Comparison of ENCODE assay signal across 16 cellular contexts in genomic region chr20:63571087-63571478, GRCh38. TPM values are rescaled to one million over a fixed set of nuclear protein-coding genes. Genes with fewer than 3 reads are reported as not detected.
DNase-seq lines count a peak whose midpoint lies in the region; ATAC-seq, FAIRE-seq and TF ChIP-seq lines count a peak whose summit lies in the region.
"Not testable (repeated sequence)": the region's sequence is repeated elsewhere in the genome, so short reads cannot be mapped to it uniquely, and the experiment has no call there.
"Had no signal": no experiment of that assay in that cellular context is flagged by ENCODE, and none has a peak within 500 bp of the region (broad histone marks: within the 10 kb centered on the region; RNA-seq: fewer than 3 reads in every experiment).

No MANE protein-coding gene starts in this region.

- TF ChIP-seq CTCF in K562 (IDR thresholded peaks at IDR 0.05 in 2 of 3, conservative IDR thresholded peaks at IDR 0.05 in 1 of 3; ENCODE audit: insufficient read depth in 2 of 3, low read depth in 1 of 3, low read length in 3 of 3) = not testable (repeated sequence)

- H4K20me1 ChIP-seq in BLaER1 = peaks cover 75% of the 10 kb centered on the region
- H4K20me1 ChIP-seq in K562 (replicated peaks; ENCODE audit: control insufficient read depth, insufficient read depth, low read length) = not testable (repeated sequence)

- not testable (repeated sequence) for TF ChIP-seq EP300 in K562 (IDR thresholded peaks at IDR 0.05; ENCODE audit: low read length)

- not testable (repeated sequence) for TF ChIP-seq RAD21 in K562 (CRISPR knock-in tag; conservative IDR thresholded peaks at IDR 0.05 in 1 of 2, IDR thresholded peaks at IDR 0.05 in 1 of 2)

- intact Hi-C loops in K562 (cut with micrococcal nuclease) = not testable (repeated sequence)

- H3K4me3 ChIP-seq in BLaER1, K562: not testable (repeated sequence)

- TF ChIP-seq POLR2A in K562 (conservative IDR thresholded peaks at IDR 0.05) = not testable (repeated sequence)

- WGBS in K562 (ENCODE audit: insufficient coverage, low coverage, missing lambda C conversion rate) = 43% methylated on average over 4 of the region's 11 CpGs

- not testable (repeated sequence) for H3K36me3 ChIP-seq in BLaER1; K562 (ENCODE audit: control insufficient read depth, insufficient read depth, low read length)

- not testable (repeated sequence) for H3K27ac ChIP-seq in BLaER1; K562 (ENCODE audit: extremely low read depth, low read depth, low read length)

- peaks cover 72% of the 10 kb centered on the region for H3K27me3 ChIP-seq in BLaER1
- not testable (repeated sequence) for H3K27me3 ChIP-seq in K562 (ENCODE audit: control insufficient read depth in 2 of 2, insufficient read depth in 2 of 2, low read length in 2 of 2)

- not testable (repeated sequence) for BruUV-seq in K562 (replicated peaks; lab: Mats Ljungman, UMichigan)

- ATAC-seq in K562 = not testable (repeated sequence)

- H3K9me3 ChIP-seq in BLaER1; K562 (replicated peaks; ENCODE audit: control insufficient read depth, insufficient read depth, low read depth, low read length): not testable (repeated sequence)

- not testable (repeated sequence) for FAIRE-seq in K562 (lab: Jason Lieb, UNC)

- DNase-seq in K562 (ENCODE audit: extremely low read depth in 1 of 4, low spot score in 3 of 4) = not testable (repeated sequence)

- not testable (repeated sequence) for H2AFZ ChIP-seq in K562 (ENCODE audit: low read depth, low read length)

- not testable (repeated sequence) for H3K79me2 ChIP-seq in K562 (ENCODE audit: control insufficient read depth, insufficient read depth, low read length)

- CTCF ChIA-PET in K562 (lab: Yijun Ruan, JAX; ENCODE audit: low intra/inter-chr PET ratio) = not testable (repeated sequence)

- POLR2A ChIA-PET in K562 (lab: Yijun Ruan, JAX) = interaction anchor here (0.9 to 1.7 kb wide), 3 partner anchors 9 to 18 kb away, joined by 3 read pairs; no protein-coding TSS in a partner anchor

- in situ Hi-C loops in K562 (cut with MboI) = not testable (repeated sequence)

- not testable (repeated sequence) for H3K9me1 ChIP-seq in K562 (ENCODE audit: control insufficient read depth, insufficient read depth, low read length)

- peak overlapping the region; percentile 96; the same call in 1 of the 2 replicates for H3K4me2 ChIP-seq in BLaER1
- not testable (repeated sequence) for H3K4me2 ChIP-seq in K562 (ENCODE audit: insufficient read depth, low read length)

- H3K4me1 ChIP-seq in BLaER1 (peaks cover 65% of the 10 kb centered on the region), K562 (replicated peaks in 1 of 2; ENCODE audit: control insufficient read depth in 2 of 2, insufficient read depth in 2 of 2, low read length in 2 of 2) (peaks cover 4 to 83% of the 10 kb centered on the region in 2 experiments; a peak in 4 of 5 replicates)

- not testable (repeated sequence) for H3K9ac ChIP-seq in BLaER1
- H3K9ac ChIP-seq in K562 (ENCODE audit: insufficient read depth in 1 of 2, low read depth in 2 of 2, low read length in 2 of 2) = peak overlapping the region in 1 of 2 experiments; percentile 58; a peak in 2 of 4 replicates

RNA-seq across cellular contexts. Expression of gene HELZ2, which starts 3.0 kb away (rescaled TPM):
- 12.0 and 57.7 TPM in 2 replicates for total RNA-seq in K562 (2011; cell fraction: chromatin; rRNA removed; ENCODE audit: low replicate concordance)
- 46.8 and 60.9 TPM in 2 replicates for total RNA-seq in K562 (2011; cell fraction: nucleolus; rRNA removed)
- total RNA-seq in K562 (2011; cell fraction: nucleoplasm; rRNA removed) = 17.9 and 18.1 TPM in 2 replicates
- total RNA-seq in K562 (2014; rRNA removed) = 5.0 and 5.9 TPM in 2 replicates
- 0.26 and 0.69 TPM in 2 replicates for total RNA-seq in K562 (2014; rRNA removed; fragmentation: Illumina TruSeq; extraction: Trizol)
- 2.4 and 3.5 TPM in 2 replicates for total RNA-seq in K562 (2015; rRNA removed; fragmentation: Illumina TruSeq; extraction: Trizol)
- 7.8 and 9.1 TPM in 2 replicates for total RNA-seq in K562 (2021)
- 3.3 and 3.5 TPM in 2 replicates for polyA plus RNA-seq in K562 (2011; rRNA removed)
- polyA plus RNA-seq in K562 (2011; cell fraction: cytosol; rRNA removed) = 1.7 and 5.6 TPM in 2 replicates
- polyA plus RNA-seq in K562 (2011; cell fraction: nucleus; rRNA removed) = 8.9 and 19.2 TPM in 2 replicates
- 4.9 and 15.0 TPM in 2 replicates for polyA plus RNA-seq in K562 (2012)
- polyA plus RNA-seq in K562 (2014; fragmentation: Illumina TruSeq; extraction: Trizol) = 2.3 and 3.5 TPM in 2 replicates
- polyA plus RNA-seq in K562 (2014; fragmentation: Nextera tagmentation; extraction: Ambion mirVana) = under 1 TPM in 1 of 2 experiments, not detected in 1; 0.03 TPM
- 2.8 and 5.0 TPM in 2 replicates for polyA plus RNA-seq in K562 (2014; rRNA removed)
- 2.3 and 6.2 TPM in 2 replicates for polyA minus RNA-seq in K562 (2011; rRNA and poly(A)+ RNA removed)
- polyA minus RNA-seq in K562 (2011; cell fraction: cytosol; rRNA and poly(A)+ RNA removed) = 7.4 and 13.1 TPM in 2 replicates
- 15.1 and 18.3 TPM in 2 replicates for polyA minus RNA-seq in K562 (2011; cell fraction: nucleus; rRNA and poly(A)+ RNA removed)

RNA-seq across cellular contexts. Expression of gene FNDC11, which starts 17.1 kb away (rescaled TPM):
- 1.1 and 6.2 TPM in 2 replicates for total RNA-seq in K562 (2011; cell fraction: chromatin; rRNA removed; ENCODE audit: low replicate concordance)
- total RNA-seq in K562 (2011; cell fraction: nucleolus; rRNA removed) = 5.0 and 5.5 TPM in 2 replicates
- 1.8 and 2.2 TPM in 2 replicates for total RNA-seq in K562 (2011; cell fraction: nucleoplasm; rRNA removed)
- total RNA-seq in K562 (2014; rRNA removed) = 0.64 and 0.65 TPM in 2 replicates
- 0.06 TPM in 1 of 2 replicates, not detected in the other for total RNA-seq in K562 (2014; rRNA removed; fragmentation: Illumina TruSeq; extraction: Trizol)
- total RNA-seq in K562 (2015; rRNA removed; fragmentation: Illumina TruSeq; extraction: Trizol) = 0.14 and 0.23 TPM in 2 replicates
- total RNA-seq in K562 (2021) = 0.74 and 0.89 TPM in 2 replicates
- 1.2 TPM in 2 replicates for polyA plus RNA-seq in K562 (2011; rRNA removed)
- 1.9 and 6.4 TPM in 2 replicates for polyA plus RNA-seq in K562 (2011; cell fraction: cytosol; rRNA removed)
- polyA plus RNA-seq in K562 (2011; cell fraction: nucleus; rRNA removed) = 5.8 and 19.1 TPM in 2 replicates
- 0.94 and 1.1 TPM in 2 replicates for polyA plus RNA-seq in K562 (2012)
- 0.15 and 0.39 TPM in 2 replicates for polyA plus RNA-seq in K562 (2014; fragmentation: Illumina TruSeq; extraction: Trizol)
- under 1 TPM in 1 of 2 experiments, not detected in 1; 0.08 TPM for polyA plus RNA-seq in K562 (2014; fragmentation: Nextera tagmentation; extraction: Ambion mirVana)
- polyA plus RNA-seq in K562 (2014; rRNA removed) = 1.2 and 2.3 TPM in 2 replicates
- 0.45 and 0.56 TPM in 2 replicates for polyA minus RNA-seq in K562 (2011; rRNA and poly(A)+ RNA removed)
- polyA minus RNA-seq in K562 (2011; cell fraction: cytosol; rRNA and poly(A)+ RNA removed) = 0.46 and 1.3 TPM in 2 replicates
- 1.6 and 3.9 TPM in 2 replicates for polyA minus RNA-seq in K562 (2011; cell fraction: nucleus; rRNA and poly(A)+ RNA removed)
- total RNA-seq: Caco-2, Calu3, Daoy had no signal
- polyA plus RNA-seq: CD14-positive monocyte; CD8-positive, alpha-beta memory T cell had no signal

RNA-seq across cellular contexts. Expression of gene SRMS, which starts 23.5 kb away (rescaled TPM):
- not detected in 2 replicates for total RNA-seq in K562 (2011; cell fraction: chromatin; rRNA removed; ENCODE audit: low replicate concordance)
- 0.17 TPM in 1 of 2 replicates, not detected in the other for total RNA-seq in K562 (2011; cell fraction: nucleolus; rRNA removed)
- not detected in 2 replicates for total RNA-seq in K562 (2011; cell fraction: nucleoplasm; rRNA removed)
- not detected in 2 replicates for total RNA-seq in K562 (2014; rRNA removed)
- total RNA-seq in K562 (2014; rRNA removed; fragmentation: Illumina TruSeq; extraction: Trizol) = not detected in 2 replicates
- not detected in 2 replicates for total RNA-seq in K562 (2015; rRNA removed; fragmentation: Illumina TruSeq; extraction: Trizol)
- total RNA-seq in K562 (2021) = not detected in 2 replicates
- 0.04 and 0.07 TPM in 2 replicates for polyA plus RNA-seq in K562 (2011; rRNA removed)
- polyA plus RNA-seq in K562 (2011; cell fraction: cytosol; rRNA removed) = 0.03 and 0.07 TPM in 2 replicates
- 0.13 and 0.21 TPM in 2 replicates for polyA plus RNA-seq in K562 (2011; cell fraction: nucleus; rRNA removed)
- 0.05 TPM in 1 of 2 replicates, not detected in the other for polyA plus RNA-seq in K562 (2012)
- polyA plus RNA-seq in K562 (2014; fragmentation: Illumina TruSeq; extraction: Trizol) = not detected in 2 replicates
- polyA plus RNA-seq in K562 (2014; fragmentation: Nextera tagmentation; extraction: Ambion mirVana) = not detected
- polyA plus RNA-seq in K562 (2014; rRNA removed) = not detected in 2 replicates
- not detected in 2 replicates for polyA minus RNA-seq in K562 (2011; rRNA and poly(A)+ RNA removed)
- polyA minus RNA-seq in K562 (2011; cell fraction: cytosol; rRNA and poly(A)+ RNA removed) = not detected in 2 replicates
- polyA minus RNA-seq in K562 (2011; cell fraction: nucleus; rRNA and poly(A)+ RNA removed) = not detected in 2 replicates
- total RNA-seq: A172; A673; Caco-2; Calu3; CD4-positive, alpha-beta memory T cell; CD4-positive, alpha-beta T cell; CD4-positive, CD25-positive, alpha-beta regulatory T cell; CD8-positive, alpha-beta memory T cell; CD8-positive, alpha-beta T cell; Daoy had no signal
- polyA plus RNA-seq: A549; AG04450; BJ; CD14-positive monocyte; CD4-positive, alpha-beta memory T cell; CD4-positive, CD25-positive, alpha-beta regulatory T cell; CD8-positive, alpha-beta memory T cell had no signal

RNA-seq across cellular contexts. Expression of gene PTK6, which starts 33.9 kb away (rescaled TPM):
- not detected in 2 replicates for total RNA-seq in K562 (2011; cell fraction: chromatin; rRNA removed; ENCODE audit: low replicate concordance)
- total RNA-seq in K562 (2011; cell fraction: nucleolus; rRNA removed) = not detected in 2 replicates
- total RNA-seq in K562 (2011; cell fraction: nucleoplasm; rRNA removed) = not detected in 2 replicates
- total RNA-seq in K562 (2014; rRNA removed) (not detected in 2 replicates), K562 (2014; rRNA removed; fragmentation: Illumina TruSeq; extraction: Trizol) (not detected in 2 replicates), K562 (2015; rRNA removed; fragmentation: Illumina TruSeq; extraction: Trizol) (not detected in 2 replicates), K562 (2021) (not detected in 2 replicates)
- polyA plus RNA-seq in K562 (2011; rRNA removed) (not detected in 2 replicates), K562 (2014; fragmentation: Illumina TruSeq; extraction: Trizol) (not detected in 2 replicates), K562 (2014; fragmentation: Nextera tagmentation; extraction: Ambion mirVana) (not detected), K562 (2014; rRNA removed) (0.07 TPM in 1 of 2 replicates, not detected in the other)
- polyA plus RNA-seq in K562 (2011; cell fraction: cytosol; rRNA removed) = 0.03 TPM in 1 of 2 replicates, not detected in the other
- polyA plus RNA-seq in K562 (2011; cell fraction: nucleus; rRNA removed) = not detected in 2 replicates
- polyA plus RNA-seq in K562 (2012) = 0.11 TPM in 1 of 2 replicates, not detected in the other
- not detected in 2 replicates for polyA minus RNA-seq in K562 (2011; rRNA and poly(A)+ RNA removed)
- polyA minus RNA-seq in K562 (2011; cell fraction: cytosol; rRNA and poly(A)+ RNA removed) = not detected in 2 replicates
- polyA minus RNA-seq in K562 (2011; cell fraction: nucleus; rRNA and poly(A)+ RNA removed) = not detected in 2 replicates
- total RNA-seq: A673; CD4-positive, alpha-beta memory T cell; Daoy had no signal

RNA-seq across cellular contexts. Expression of gene PPDPF, which starts 50.5 kb away (rescaled TPM):
- 8.8 and 25.0 TPM in 2 replicates for total RNA-seq in K562 (2011; cell fraction: chromatin; rRNA removed; ENCODE audit: low replicate concordance)
- total RNA-seq in K562 (2011; cell fraction: nucleolus; rRNA removed) = 34.9 and 37.0 TPM in 2 replicates
- 25.6 and 28.6 TPM in 2 replicates for total RNA-seq in K562 (2011; cell fraction: nucleoplasm; rRNA removed)
- 73.9 and 86.1 TPM in 2 replicates for total RNA-seq in K562 (2014; rRNA removed)
- total RNA-seq in K562 (2014; rRNA removed; fragmentation: Illumina TruSeq; extraction: Trizol) = 2.3 and 4.5 TPM in 2 replicates
- 10.5 and 16.6 TPM in 2 replicates for total RNA-seq in K562 (2015; rRNA removed; fragmentation: Illumina TruSeq; extraction: Trizol)
- 220 and 233 TPM in 2 replicates for total RNA-seq in K562 (2021)
- 4.5 and 9.8 TPM in 2 replicates for polyA plus RNA-seq in K562 (2011; rRNA removed)
- polyA plus RNA-seq in K562 (2011; cell fraction: cytosol; rRNA removed) = 17.2 and 51.6 TPM in 2 replicates
- polyA plus RNA-seq in K562 (2011; cell fraction: nucleus; rRNA removed) = 34.4 and 40.3 TPM in 2 replicates
- polyA plus RNA-seq in K562 (2012) = 125 and 320 TPM in 2 replicates
- polyA plus RNA-seq in K562 (2014; fragmentation: Illumina TruSeq; extraction: Trizol) = 11.2 and 59.1 TPM in 2 replicates
- under 1 TPM; 0.77 to 0.85 TPM for polyA plus RNA-seq in K562 (2014; fragmentation: Nextera tagmentation; extraction: Ambion mirVana)
- 98.3 and 99.6 TPM in 2 replicates for polyA plus RNA-seq in K562 (2014; rRNA removed)
- 0.95 and 2.2 TPM in 2 replicates for polyA minus RNA-seq in K562 (2011; rRNA and poly(A)+ RNA removed)
- polyA minus RNA-seq in K562 (2011; cell fraction: cytosol; rRNA and poly(A)+ RNA removed) = 82.0 and 193 TPM in 2 replicates
- 25.2 and 33.4 TPM in 2 replicates for polyA minus RNA-seq in K562 (2011; cell fraction: nucleus; rRNA and poly(A)+ RNA removed)
